28 cellular contexts compared by ENCODE assay signal in the genomic region with DNA sequence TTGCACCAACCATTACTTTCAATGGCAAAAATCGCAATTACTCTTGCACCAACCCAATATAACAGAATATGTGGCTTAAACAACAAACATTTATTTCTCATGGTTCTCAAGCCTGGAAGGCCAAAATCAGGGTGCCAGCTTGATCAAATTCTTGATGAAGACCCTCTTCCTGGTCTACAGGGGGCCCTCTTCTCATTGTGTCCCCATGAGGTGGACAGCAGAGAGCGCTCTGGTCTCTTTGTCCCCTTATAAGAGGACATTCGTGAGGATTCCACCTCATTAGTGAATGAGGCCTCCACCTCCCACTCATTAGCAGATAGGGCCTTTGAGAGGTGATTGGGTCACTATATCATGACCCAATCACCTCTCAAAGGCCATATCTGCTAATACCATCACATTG.
"Had no signal": no experiment of that assay in that cellular context is flagged by ENCODE, and none has a peak within 500 bp of the region (broad histone marks: within the 10 kb centered on the region; RNA-seq: fewer than 3 reads in every experiment).

No MANE protein-coding gene starts in this region.

- FAIRE-seq: small intestine, urothelium cell line had no signal

- H3K27me3 Mint-ChIP-seq: stimulated activated naive CD8-positive, alpha-beta T cell treated with anti-CD3 and anti-CD28 coated beads, Interleukin-15, Interleukin-2, amounts not matched to agents 100 ng/mL and 50 ng/mL, for 24 hours had no signal

- ATAC-seq: psoas muscle; right cardiac atrium; stimulated activated effector memory CD8-positive, alpha-beta T cell treated with anti-CD3 and anti-CD28 coated beads, Interleukin-12 subunit alpha, Interleukin-12 subunit beta, amount 100 ng/mL, for 72 hours; stimulated activated naive B cell treated with anti-CD40 and anti-IgM and Interleukin-4, amounts not matched to agents 10 μg/mL and 1 μg/mL and 100 μg/mL, for 72 hours had no signal

- H3K36me3 ChIP-seq: neural progenitor cell, ovary, right lobe of liver, sigmoid colon, stomach, thoracic aorta, thyroid gland, tibial nerve, upper lobe of left lung, vagina had no signal

- H3K4me3 ChIP-seq: neural progenitor cell, ovary, psoas muscle, right lobe of liver, sigmoid colon, stomach, thoracic aorta, thyroid gland, tibial nerve, upper lobe of left lung, vagina had no signal

- H3K4me1 ChIP-seq: neural progenitor cell, parathyroid adenoma, psoas muscle, right lobe of liver, sigmoid colon, stomach, tibial nerve, upper lobe of left lung, vagina had no signal

- H3K9me3 ChIP-seq: ovary, right lobe of liver, thoracic aorta, thyroid gland, vagina had no signal

- H3K4me3 Mint-ChIP-seq: nephron; neural progenitor cell; stimulated activated effector memory CD8-positive, alpha-beta T cell treated with anti-CD3 and anti-CD28 coated beads, Interleukin-12 subunit alpha, Interleukin-12 subunit beta, amount 100 ng/mL, for 72 hours; stimulated activated naive B cell treated with anti-CD40 and anti-IgM and Interleukin-4, amounts not matched to agents 10 μg/mL and 1 μg/mL and 100 μg/mL, for 72 hours; stimulated activated naive CD8-positive, alpha-beta T cell treated with anti-CD3 and anti-CD28 coated beads, Interleukin-15, Interleukin-2, amounts not matched to agents 100 ng/mL and 50 ng/mL, for 24 hours had no signal

- H3K79me2 ChIP-seq: parathyroid adenoma had no signal

- H3K27me3 ChIP-seq: neural progenitor cell, ovary, right lobe of liver, sigmoid colon, stomach, thyroid gland, tibial nerve, upper lobe of left lung, vagina had no signal

- H2AFZ ChIP-seq: neural progenitor cell, parathyroid adenoma had no signal

- DNase-seq: occipital lobe; ovary; posterior cingulate gyrus; psoas muscle; right cardiac atrium; right lobe of liver; sigmoid colon; small intestine; stimulated activated CD4-positive, alpha-beta T cell treated with anti-CD3 and anti-CD28 coated beads, Interleukin-15, amount 100 ng/mL, for 24 hours; stimulated activated CD4-positive, alpha-beta T cell treated with anti-CD3 and anti-CD28 coated beads, Interleukin-2, amount 100 ng/mL, for 24 hours; stimulated activated CD4-positive, alpha-beta T cell treated with anti-CD3 and anti-CD28 coated beads, Interleukin-2, amount 100 ng/mL, for 48 hours; stimulated activated CD4-positive, alpha-beta T cell treated with anti-CD3 and anti-CD28 coated beads, Interleukin-4, amount 100 ng/mL, for 24 hours; stimulated activated naive B cell treated with anti-CD40 and anti-IgM and Interleukin-4, amounts not matched to agents 10 μg/mL and 1 μg/mL and 100 μg/mL, for 72 hours; stimulated activated naive CD4-positive, alpha-beta T cell treated with Interleukin-2 at 50 U/mL for 16 hours; stomach; thyroid gland; trophoblast cell; upper lobe of left lung had no signal

- H3K4me1 Mint-ChIP-seq: nephron; neural progenitor cell; stimulated activated effector memory CD8-positive, alpha-beta T cell treated with anti-CD3 and anti-CD28 coated beads, Interleukin-12 subunit alpha, Interleukin-12 subunit beta, amount 100 ng/mL, for 72 hours; stimulated activated naive B cell treated with anti-CD40 and anti-IgM and Interleukin-4, amounts not matched to agents 10 μg/mL and 1 μg/mL and 100 μg/mL, for 72 hours had no signal

- H3K36me3 Mint-ChIP-seq: neural progenitor cell; stimulated activated effector memory CD8-positive, alpha-beta T cell treated with anti-CD3 and anti-CD28 coated beads, Interleukin-12 subunit alpha, Interleukin-12 subunit beta, amount 100 ng/mL, for 72 hours; stimulated activated naive B cell treated with anti-CD40 and anti-IgM and Interleukin-4, amounts not matched to agents 10 μg/mL and 1 μg/mL and 100 μg/mL, for 72 hours had no signal

- H3K4me2 ChIP-seq: neural progenitor cell had no signal

- H3K27ac ChIP-seq: neural progenitor cell, ovary, parathyroid adenoma, psoas muscle, right lobe of liver, sigmoid colon, stomach, thoracic aorta, thyroid gland, tibial nerve, upper lobe of left lung, vagina had no signal

- H3K27ac Mint-ChIP-seq: nephron; neural progenitor cell; progenitor cell of endocrine pancreas; stimulated activated effector memory CD8-positive, alpha-beta T cell treated with anti-CD3 and anti-CD28 coated beads, Interleukin-12 subunit alpha, Interleukin-12 subunit beta, amount 100 ng/mL, for 72 hours; stimulated activated naive B cell treated with anti-CD40 and anti-IgM and Interleukin-4, amounts not matched to agents 10 μg/mL and 1 μg/mL and 100 μg/mL, for 72 hours; stimulated activated naive CD8-positive, alpha-beta T cell treated with anti-CD3 and anti-CD28 coated beads, Interleukin-15, Interleukin-2, amounts not matched to agents 100 ng/mL and 50 ng/mL, for 24 hours had no signal

- H3K9ac ChIP-seq: neural progenitor cell, parathyroid adenoma had no signal
